In genomic region chr19:17347877-17348276, GRCh38 we compare ENCODE assay signal across 1 cellular context.
TF ChIP-seq lines count a peak whose summit lies in the region.

No MANE protein-coding gene starts in this region.

TF ChIP-seq in HEK293, 187 proteins besides CTCF, POLR2A, EP300 and RAD21 (continued from another document):
- TF ChIP-seq ZBTB11 (tag by site-specific recombination; conservative IDR thresholded peaks at IDR 0.05; ENCODE audit: low read depth): no peak
- peak; percentile 95 for TF ChIP-seq ZNF16 (tag by site-specific recombination; IDR thresholded peaks at IDR 0.05; ENCODE audit: low read depth)
